ENCODE assay signal across 11 cellular contexts in the genomic region with DNA sequence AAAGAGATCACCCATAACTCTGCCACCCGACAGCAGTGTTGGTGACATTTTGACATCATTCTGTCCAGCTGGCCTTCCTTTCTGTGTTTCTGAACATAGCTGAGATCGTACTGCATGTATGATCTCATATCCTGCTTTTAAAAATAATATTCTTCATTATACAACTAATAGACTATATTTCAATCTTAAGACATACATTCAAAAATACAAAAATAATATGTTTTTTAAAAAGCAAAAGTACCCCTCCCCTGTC. TPM values are rescaled to one million over a fixed set of nuclear protein-coding genes. Genes with fewer than 3 reads are reported as not detected.
DNase-seq lines count a peak whose midpoint lies in the region; ATAC-seq and TF ChIP-seq lines count a peak whose summit lies in the region.
"Had no signal": no experiment of that assay in that cellular context is flagged by ENCODE, and none has a peak within 500 bp of the region (broad histone marks: within the 10 kb centered on the region; RNA-seq: fewer than 3 reads in every experiment).

No MANE protein-coding gene starts in this region.

- DNase-seq in left ventricle myocardium inferior (no peak), cardiac septum (ENCODE audit: low spot score) (no peak), esophagus muscularis mucosa (ENCODE audit: extremely low spot score) (no peak), osteocyte (ENCODE audit: extremely low spot score, unreplicated experiment) (no peak), uterus (no peak), RPMI8226 (no peak), activated T-cell treated with anti-CD3 and anti-CD28 coated beads for 4 hours (no peak)
- DNase-seq: NCI-H187 treated with DMSO at 0.1 percent for 48 hours; stimulated activated naive CD4-positive, alpha-beta T cell treated with Interleukin-2 at 50 U/mL for 16 hours had no signal

- peak overlapping the region; percentile 71 for H3K27ac ChIP-seq in left ventricle myocardium inferior (replicated peaks)
- H3K27ac ChIP-seq in esophagus muscularis mucosa (replicated peaks in 1 of 4), result peak overlapping the region; percentile 73 to 97 (median 80)
- peak overlapping the region; percentile 59 to 74 for H3K27ac ChIP-seq in uterus

- intact Hi-C loops in left ventricle myocardium inferior (cut with micrococcal nuclease), result no loop called here
- intact Hi-C loops in cardiac septum (cut with DNase I), result no loop called here
- intact Hi-C loops in esophagus muscularis mucosa (cut with DNase I), result no loop called here
- intact Hi-C loops in uterus (cut with DNase I; ENCODE audit: low total_unique reads), result no loop called here

- H3K27me3 Mint-ChIP-seq in osteocyte (ENCODE audit: unreplicated experiment), result no peaks in the 10 kb centered on the region

- H3K27ac Mint-ChIP-seq in osteocyte (ENCODE audit: unreplicated experiment), result peak overlapping the region; percentile 88

- no peaks in the 10 kb centered on the region for H3K9me3 Mint-ChIP-seq in osteocyte (ENCODE audit: unreplicated experiment)
- H3K9me3 Mint-ChIP-seq: immature natural killer cell had no signal

- H3K27me3 ChIP-seq in left ventricle myocardium inferior (ENCODE audit: low read depth) (no peaks in the 10 kb centered on the region), esophagus muscularis mucosa (no peaks in the 10 kb centered on the region), uterus (no peaks in the 10 kb centered on the region)

- peaks cover 37% of the 10 kb centered on the region for H3K4me1 ChIP-seq in left ventricle myocardium inferior
- peaks cover 17 to 34% (median 28%) of the 10 kb centered on the region in 4 donors for H3K4me1 ChIP-seq in esophagus muscularis mucosa
- no peaks in the 10 kb centered on the region for H3K4me1 ChIP-seq in uterus

- peaks cover 24% of the 10 kb centered on the region for H3K36me3 Mint-ChIP-seq in osteocyte (ENCODE audit: unreplicated experiment)

- H3K36me3 ChIP-seq in left ventricle myocardium inferior, result peaks cover 27% of the 10 kb centered on the region
- peaks cover 27 to 62% (median 41%) of the 10 kb centered on the region in 4 donors for H3K36me3 ChIP-seq in esophagus muscularis mucosa
- no peaks in the 10 kb centered on the region for H3K36me3 ChIP-seq in uterus

- no peak for TF ChIP-seq EP300 in esophagus muscularis mucosa (IDR thresholded peaks at IDR 0.05)

- no peak overlapping the region for H3K4me3 Mint-ChIP-seq in osteocyte (ENCODE audit: unreplicated experiment)
- H3K4me3 Mint-ChIP-seq: immature natural killer cell had no signal

- H3K4me3 ChIP-seq in left ventricle myocardium inferior (no peak overlapping the region), esophagus muscularis mucosa (no peak overlapping the region), uterus (no peak overlapping the region)

- TF ChIP-seq POLR2A in esophagus muscularis mucosa (IDR thresholded peaks at IDR 0.05; ENCODE audit: low read depth), result no peak
- TF ChIP-seq POLR2A in uterus (IDR thresholded peaks at IDR 0.05), result no peak

- H3K9me3 ChIP-seq in left ventricle myocardium inferior (replicated peaks) (no peaks in the 10 kb centered on the region), esophagus muscularis mucosa (no peaks in the 10 kb centered on the region), uterus (no peaks in the 10 kb centered on the region)

- peaks cover 36% of the 10 kb centered on the region for H3K4me1 Mint-ChIP-seq in osteocyte (ENCODE audit: unreplicated experiment)

- ATAC-seq in GM18907 (IDR thresholded peaks at IDR 0.05; ENCODE audit: unreplicated experiment), result no peak

- TF ChIP-seq CTCF in left ventricle myocardium inferior (IDR thresholded peaks at IDR 0.05; ENCODE audit: borderline replicate concordance) (no peak), esophagus muscularis mucosa (IDR thresholded peaks at IDR 0.05) (no peak), osteocyte (IDR thresholded peaks at IDR 0.05) (no peak), uterus (IDR thresholded peaks at IDR 0.05) (no peak)

- 30% methylated on average over 2 of the region's 2 CpGs for WGBS in esophagus muscularis mucosa

RNA-seq across cellular contexts. Expression of a gene that starts 47.7 kb away (rescaled TPM):
- total RNA-seq in left ventricle myocardium inferior, result 27.2 TPM
- total RNA-seq in cardiac septum, result 28.1 TPM
- 10 to 100 TPM; 17.8 to 25.8 (median 22.1) TPM for total RNA-seq in esophagus muscularis mucosa
- total RNA-seq in osteocyte, result 43.5 and 45.1 TPM in 2 replicates
- total RNA-seq in uterus, result 10 to 100 TPM in 3 of 4 donors, 1 to 10 TPM in 1; 8.7 to 35.3 (median 21.1) TPM
